ENCODE assay signal across 9 cellular contexts in genomic region chr18:13455960-13456471, GRCh38.
DNase-seq lines count a peak whose midpoint lies in the region; ATAC-seq and TF ChIP-seq lines count a peak whose summit lies in the region.
"Had no signal": no experiment of that assay in that cellular context is flagged by ENCODE, and none has a peak within 500 bp of the region (broad histone marks: within the 10 kb centered on the region; RNA-seq: fewer than 3 reads in every experiment).

No MANE protein-coding gene starts in this region.

- no peaks in the 10 kb centered on the region for H3K36me3 Mint-ChIP-seq in naive B cell

- DNase-seq in naive B cell (no peak), pons (ENCODE audit: low spot score) (no peak), DMS114 treated with DMSO at 0.1 percent for 48 hours (lab: John Stamatoyannopoulos, UW; ENCODE audit: unreplicated experiment) (no peak), NCI-H1436 treated with DMSO at 0.1 percent for 48 hours (lab: John Stamatoyannopoulos, UW) (no peak)
- no peak for DNase-seq in NK-92 treated with Interleukin-12 subunit alpha and Interleukin-12 subunit beta, amount 100 ng/mL, for 24 hours (lab: John Stamatoyannopoulos, UW)
- DNase-seq: NCI-H1105 treated with DMSO at 0.1 percent for 48 hours had no signal

- peaks cover 19 to 41% (median 22%) of the 10 kb centered on the region in 3 donors for H3K27me3 Mint-ChIP-seq in naive B cell

- no peak for TF ChIP-seq POLR2A in GM18505 (IDR thresholded peaks at IDR 0.05; ENCODE audit: borderline replicate concordance, extremely low read depth, insufficient read depth, insufficient read length)

- H3K27ac Mint-ChIP-seq in naive B cell: peak overlapping the region in 2 of 6 donors; percentile 11 to 71

- H3K9me3 Mint-ChIP-seq in naive B cell: peaks cover 0 to 3% (median 0%) of the 10 kb centered on the region in 7 donors

- ATAC-seq in GM18505 (IDR thresholded peaks at IDR 0.05; ENCODE audit: unreplicated experiment) (peak; percentile 64), GM21786 (IDR thresholded peaks at IDR 0.05; ENCODE audit: unreplicated experiment) (peak; percentile 62), naive B cell (ENCODE audit: low read depth in 2 of 2) (peak; percentile 25 to 41)
- peak; percentile 75 to 76 for ATAC-seq in activated CD4-positive, CD25-positive, alpha-beta regulatory T cell treated with anti-CD3 and anti-CD28 coated beads, Interleukin-2, amount 50 U/mL, for 24 hours

- H3K4me1 Mint-ChIP-seq in naive B cell: peaks cover 21 to 34% (median 27%) of the 10 kb centered on the region in 3 donors

- peak overlapping the region in 6 of 8 donors; percentile 20 to 82 (median 50) for H3K4me3 Mint-ChIP-seq in naive B cell
